In the genomic region with DNA sequence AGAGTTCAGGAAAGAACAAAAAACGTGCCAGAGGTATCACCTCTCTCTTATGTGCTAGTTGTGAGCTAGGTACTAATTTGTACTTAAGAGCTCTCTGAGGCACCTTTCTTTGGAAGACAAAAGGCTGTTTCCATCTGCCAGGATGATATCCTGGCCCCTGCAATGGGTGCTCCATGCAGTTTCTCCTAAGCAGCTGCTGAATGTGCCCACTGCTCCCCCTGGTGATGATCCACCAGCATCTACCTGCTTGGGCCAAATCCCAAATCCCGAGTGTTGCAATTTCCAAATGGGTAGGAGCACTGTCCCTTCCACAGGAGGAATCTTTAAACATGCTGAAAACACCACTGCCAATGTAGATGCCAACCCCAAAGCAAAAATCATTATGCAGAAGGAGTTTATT, we compare ENCODE assay signal across 8 cellular contexts.
A peak's percentile ranks its signal among the peaks of the same experiment; 100 is the strongest.
DNase-seq lines count a peak whose midpoint lies in the region; ATAC-seq and TF ChIP-seq lines count a peak whose summit lies in the region.

No MANE protein-coding gene starts in this region.

- H3K4me3 Mint-ChIP-seq in chondrocyte (ENCODE audit: unreplicated experiment) = no peak overlapping the region
- H3K4me3 Mint-ChIP-seq in activated T-helper 17 cell treated with anti-CD3 and anti-CD28 coated beads, Interleukin-2, amount 50 U/mL, for 72 hours = no peak overlapping the region

- WGBS in gastroesophageal sphincter (ENCODE audit: low coverage in 1 of 2), 2 donors = 25% methylated on average over 2 of the region's 2 CpGs

- no peak overlapping the region for H3K27ac ChIP-seq in gastroesophageal sphincter

- DNase-seq in GM12865 (ENCODE audit: low read depth) (peak; percentile 25), NCI-H2081 (lab: John Stamatoyannopoulos, UW) (peak; percentile 64 to 79), chondrocyte (ENCODE audit: low spot score) (no peak), myocyte (ENCODE audit: low read depth) (peak; percentile 43)

- H3K4me1 ChIP-seq in gastroesophageal sphincter = no peaks in the 10 kb centered on the region

- peaks cover 62% of the 10 kb centered on the region for H3K27me3 Mint-ChIP-seq in chondrocyte (ENCODE audit: low read depth)
- H3K27me3 Mint-ChIP-seq in activated T-helper 17 cell treated with anti-CD3 and anti-CD28 coated beads, Interleukin-2, amount 50 U/mL, for 72 hours = no peaks in the 10 kb centered on the region

- no peak for TF ChIP-seq POLR2A in gastroesophageal sphincter (IDR thresholded peaks at IDR 0.05)

- H3K27ac Mint-ChIP-seq in chondrocyte (ENCODE audit: unreplicated experiment) = no peak overlapping the region
- no peak overlapping the region for H3K27ac Mint-ChIP-seq in activated T-helper 17 cell treated with anti-CD3 and anti-CD28 coated beads, Interleukin-2, amount 50 U/mL, for 72 hours

- no peaks in the 10 kb centered on the region for H3K36me3 ChIP-seq in gastroesophageal sphincter

- H3K4me3 ChIP-seq in GM12865 (ENCODE audit: low read depth, low read length) (no peak overlapping the region), gastroesophageal sphincter (no peak overlapping the region)

- no peaks in the 10 kb centered on the region for H3K36me3 Mint-ChIP-seq in chondrocyte (ENCODE audit: low read depth)
- H3K36me3 Mint-ChIP-seq in activated T-helper 17 cell treated with anti-CD3 and anti-CD28 coated beads, Interleukin-2, amount 50 U/mL, for 72 hours (ENCODE audit: low read depth) = peaks cover 15% of the 10 kb centered on the region

- no peak for ATAC-seq in activated T-helper 17 cell treated with anti-CD3 and anti-CD28 coated beads, Interleukin-2, amount 50 U/mL, for 72 hours (replicated peaks)
- no peak for ATAC-seq in GM21717 (IDR thresholded peaks at IDR 0.05; ENCODE audit: unreplicated experiment)
- ATAC-seq in gastroesophageal sphincter = no peak
- ATAC-seq in HG03457 (IDR thresholded peaks at IDR 0.05; ENCODE audit: unreplicated experiment) = no peak

- no peak for TF ChIP-seq EP300 in gastroesophageal sphincter (IDR thresholded peaks at IDR 0.05)

- H3K9me3 ChIP-seq in gastroesophageal sphincter = no peaks in the 10 kb centered on the region

- H3K4me1 Mint-ChIP-seq in chondrocyte (ENCODE audit: low read depth) = no peaks in the 10 kb centered on the region
- H3K4me1 Mint-ChIP-seq in activated T-helper 17 cell treated with anti-CD3 and anti-CD28 coated beads, Interleukin-2, amount 50 U/mL, for 72 hours = peaks cover 6% of the 10 kb centered on the region

- H3K9me3 Mint-ChIP-seq in chondrocyte (ENCODE audit: low read depth) = peaks cover 5% of the 10 kb centered on the region
- H3K9me3 Mint-ChIP-seq in activated T-helper 17 cell treated with anti-CD3 and anti-CD28 coated beads, Interleukin-2, amount 50 U/mL, for 72 hours = no peaks in the 10 kb centered on the region

- peak; percentile 31 for TF ChIP-seq CTCF in GM12865 (IDR thresholded peaks at IDR 0.05; ENCODE audit: insufficient read depth, low read depth, low read length, missing control alignments)
- TF ChIP-seq CTCF in chondrocyte (IDR thresholded peaks at IDR 0.05) = peak; percentile 73
- peak in 2 of 4 experiments; percentile 31 to 65 for TF ChIP-seq CTCF in gastroesophageal sphincter (IDR thresholded peaks at IDR 0.05)

- H3K27me3 ChIP-seq in gastroesophageal sphincter = peaks cover 44% of the 10 kb centered on the region
